ENCODE assay signal across 36 cellular contexts in the genomic region with DNA sequence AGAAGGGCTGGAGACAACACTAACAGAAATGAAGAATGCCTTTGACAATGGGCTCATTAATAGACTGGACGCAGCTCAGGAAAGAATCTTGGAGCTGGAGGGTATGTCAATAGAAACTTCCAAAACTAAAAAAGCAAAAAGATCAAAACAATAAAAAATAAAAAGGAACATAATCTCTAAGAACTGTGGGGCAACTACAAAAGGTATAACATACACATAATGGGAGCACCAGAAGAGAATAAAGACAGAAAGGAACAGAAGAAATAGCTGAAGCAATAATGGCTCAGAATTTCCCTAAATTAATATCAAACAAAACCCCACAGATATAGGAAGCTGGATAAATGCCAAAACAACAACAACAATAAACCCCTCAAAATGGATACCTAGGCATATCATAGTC.
"Had no signal": no experiment of that assay in that cellular context is flagged by ENCODE, and none has a peak within 500 bp of the region (broad histone marks: within the 10 kb centered on the region; RNA-seq: fewer than 3 reads in every experiment).

No MANE protein-coding gene starts in this region.

- H3K9me3 Mint-ChIP-seq: activated naive CD4-positive, alpha-beta T cell treated with anti-CD3 and anti-CD28 coated beads, Interleukin-2, amount 10 ng/mL, durations not matched to agents 7 days and 5 days had no signal

- ATAC-seq: activated naive CD8-positive, alpha-beta T cell treated with anti-CD3 and anti-CD28 coated beads, Interleukin-2, amount 50 U/mL, for 24 hours; activated T-cell treated with anti-CD3 and anti-CD28 coated beads, Interleukin-2, amount 50 U/mL, for 4 hours; activated T-cell treated with anti-CD3 and anti-CD28 coated beads, Interleukin-2, amount 50 U/mL, for 72 hours; activated T-helper 17 cell treated with anti-CD3 and anti-CD28 coated beads, Interleukin-2, amount 50 U/mL, for 72 hours; body of pancreas had no signal

- H3K4me1 ChIP-seq: adrenal gland, ascending aorta, body of pancreas, breast epithelium had no signal

- H3K36me3 Mint-ChIP-seq: activated naive CD4-positive, alpha-beta T cell treated with anti-CD3 and anti-CD28 coated beads, Interleukin-2, amount 10 ng/mL, durations not matched to agents 7 days and 5 days; activated naive CD8-positive, alpha-beta T cell treated with anti-CD3 and anti-CD28 coated beads, Interleukin-2, amount 10 ng/mL, durations not matched to agents 7 days and 5 days had no signal

- H3K27ac Mint-ChIP-seq: activated naive CD4-positive, alpha-beta T cell treated with anti-CD3 and anti-CD28 coated beads for 36 hours; activated naive CD4-positive, alpha-beta T cell treated with anti-CD3 and anti-CD28 coated beads, Interleukin-2, amount 10 ng/mL, durations not matched to agents 7 days and 5 days; activated naive CD4-positive, alpha-beta T cell treated with anti-CD3 and anti-CD28 coated beads, Interleukin-2, amount 50 U/mL, for 24 hours; activated naive CD8-positive, alpha-beta T cell; activated naive CD8-positive, alpha-beta T cell treated with anti-CD3 and anti-CD28 coated beads for 36 hours; activated naive CD8-positive, alpha-beta T cell treated with anti-CD3 and anti-CD28 coated beads, Interleukin-2, amount 10 ng/mL, durations not matched to agents 7 days and 5 days; activated naive CD8-positive, alpha-beta T cell treated with anti-CD3 and anti-CD28 coated beads, Interleukin-2, amount 50 U/mL, for 24 hours; activated T-cell treated with anti-CD3 and anti-CD28 coated beads, Interleukin-2, amount 50 U/mL, for 24 hours; activated T-cell treated with anti-CD3 and anti-CD28 coated beads, Interleukin-2, amount 50 U/mL, for 72 hours; activated T-helper 1 cell treated with anti-CD3 and anti-CD28 coated beads, Interleukin-12 subunit alpha, Interleukin-12 subunit beta, Interleukin-2, Interleukin-4 antibody, amounts not matched to agents 30 ng/mL and 10 ng/mL and 1 ng/mL, durations not matched to agents 14 hours and 24 hours and 36 hours; activated T-helper 17 cell treated with anti-CD3 and anti-CD28 coated beads, Interleukin-2, amount 50 U/mL, for 72 hours; activated T-helper 2 cell treated with anti-CD3 and anti-CD28 coated beads, Interferon-gamma antibody, Interleukin-2, Interleukin-4, amounts not matched to agents 10 μg/mL and 5 μg/mL and 100 μg/mL, durations not matched to agents 14 hours and 24 hours and 36 hours; brain had no signal

- DNase-seq: activated effector memory CD4-positive, alpha-beta T cell treated with anti-CD3 and anti-CD28 coated beads, Interleukin-2, amount 50 U/mL, for 16 hours; activated effector memory CD4-positive, alpha-beta T cell treated with Interleukin-2 at 50 U/mL for 16 hours; activated gamma-delta T cell; activated gamma-delta T cell treated with Interleukin-2 at 50 U/mL for 16 hours; activated naive CD4-positive, alpha-beta T cell; activated naive CD4-positive, alpha-beta T cell treated with anti-CD3 and anti-CD28 coated beads for 36 hours; activated naive CD4-positive, alpha-beta T cell treated with anti-CD3 and anti-CD28 coated beads, Interleukin-2, amount 10 ng/mL, durations not matched to agents 7 days and 5 days; activated naive CD4-positive, alpha-beta T cell treated with anti-CD3 and anti-CD28 coated beads, Interleukin-2, amount 50 U/mL, for 16 hours; activated naive CD4-positive, alpha-beta T cell treated with Interleukin-2 at 50 U/mL for 16 hours; activated naive CD8-positive, alpha-beta T cell treated with anti-CD3 and anti-CD28 coated beads for 36 hours; activated naive CD8-positive, alpha-beta T cell treated with anti-CD3 and anti-CD28 coated beads, Interleukin-2, amount 10 ng/mL, durations not matched to agents 7 days and 5 days; activated naive CD8-positive, alpha-beta T cell treated with anti-CD3 and anti-CD28 coated beads, Interleukin-2, amount 50 U/mL, for 24 hours; activated T-cell treated with anti-CD3 and anti-CD28 coated beads, Interleukin-2, amount 50 U/mL, for 1 hour; activated T-cell treated with anti-CD3 and anti-CD28 coated beads, Interleukin-2, amount 50 U/mL, for 24 hours; activated T-cell treated with anti-CD3 and anti-CD28 coated beads, Interleukin-2, amount 50 U/mL, for 4 hours; activated T-cell treated with anti-CD3 and anti-CD28 coated beads, Interleukin-2, amount 50 U/mL, for 48 hours; activated T-cell treated with anti-CD3 and anti-CD28 coated beads, Interleukin-2, amount 50 U/mL, for 72 hours; adrenal gland; amniotic stem cell; amygdala; anterior cingulate cortex; aorta; body of pancreas; brain microvascular endothelial cell; caudate nucleus; central memory CD4-positive, alpha-beta T cell; cerebellar nuclear complex had no signal

- H3K4me3 ChIP-seq: adrenal gland, ascending aorta, body of pancreas, breast epithelium, cardiac muscle cell had no signal

- H3K9me3 ChIP-seq: adrenal gland, ascending aorta, breast epithelium had no signal

- H3K27ac ChIP-seq: adrenal gland, ascending aorta, body of pancreas, brain microvascular endothelial cell, breast epithelium, cardiac muscle cell had no signal

- H3K36me3 ChIP-seq: adrenal gland, ascending aorta, brain microvascular endothelial cell, breast epithelium, cardiac muscle cell had no signal

- H3K27me3 ChIP-seq: adrenal gland, ascending aorta, body of pancreas, brain microvascular endothelial cell, breast epithelium, cardiac muscle cell had no signal
